Comparison of ENCODE assay signal across 29 cellular contexts in the genomic region with DNA sequence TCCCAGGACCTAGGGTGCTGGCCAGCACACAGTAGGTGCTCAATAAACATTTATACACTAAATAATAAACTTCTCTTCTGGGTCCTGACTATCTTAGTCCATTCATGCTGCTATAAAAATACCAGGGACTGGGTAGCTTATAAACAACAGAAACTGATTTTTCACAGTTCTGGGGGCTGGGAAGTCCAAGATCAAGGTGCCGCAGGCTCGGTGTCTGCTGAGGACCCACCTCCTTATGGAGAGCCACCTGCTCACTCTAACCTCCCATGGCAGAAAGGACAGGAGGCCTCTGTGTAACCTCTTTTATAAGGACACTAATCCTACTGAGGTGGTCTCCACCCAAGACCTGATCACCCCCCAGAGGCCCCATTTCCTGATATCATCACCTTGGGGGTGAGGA.
"Had no signal": no experiment of that assay in that cellular context is flagged by ENCODE, and none has a peak within 500 bp of the region (broad histone marks: within the 10 kb centered on the region; RNA-seq: fewer than 3 reads in every experiment).

No MANE protein-coding gene starts in this region.

- H3K4me1 ChIP-seq: stomach, suprapubic skin, thyroid gland, tibial artery, tibial nerve, transverse colon, upper lobe of right lung, uterus, vagina had no signal

- H3K4me3 ChIP-seq: stomach, suprapubic skin, testis, thoracic aorta, thyroid gland, tibial artery, tibial nerve, transverse colon, upper lobe of left lung, upper lobe of right lung, uterus, vagina had no signal

- H3K9me3 ChIP-seq: suprapubic skin, testis, thyroid gland, transverse colon, upper lobe of right lung, uterus, vagina had no signal

- H3K36me3 ChIP-seq: stomach, suprapubic skin, thoracic aorta, thyroid gland, tibial artery, tibial nerve, transverse colon, upper lobe of left lung, upper lobe of right lung, uterus, vagina had no signal

- H3K27ac ChIP-seq: stomach, suprapubic skin, testis, thoracic aorta, thyroid gland, tibial artery, tibial nerve, transverse colon, upper lobe of left lung, upper lobe of right lung, uterus, vagina had no signal

- DNase-seq: stimulated activated CD4-positive, alpha-beta T cell treated with anti-CD3 and anti-CD28 coated beads, Interleukin-2, amount 100 ng/mL, for 48 hours; stimulated activated CD4-positive, alpha-beta T cell treated with anti-CD3 and anti-CD28 coated beads, Interleukin-4, amount 100 ng/mL, for 1 hour; stimulated activated CD4-positive, alpha-beta T cell treated with anti-CD3 and anti-CD28 coated beads, Interleukin-4, amount 100 ng/mL, for 24 hours; stimulated activated CD4-positive, alpha-beta T cell treated with anti-CD3 and anti-CD28 coated beads, Interleukin-4, amount 100 ng/mL, for 4 hours; stimulated activated CD8-positive, alpha-beta memory T cell treated with anti-CD3 and anti-CD28 coated beads, Interleukin-4, amount 100 ng/mL, for 48 hours; stimulated activated naive B cell treated with anti-CD40 and anti-IgM and Interleukin-4, amounts not matched to agents 10 μg/mL and 1 μg/mL and 100 μg/mL, for 72 hours; stimulated activated naive CD4-positive, alpha-beta T cell; stimulated activated naive CD4-positive, alpha-beta T cell treated with Interleukin-2 at 50 U/mL for 16 hours; stimulated activated naive CD8-positive, alpha-beta T cell treated with anti-CD3 and anti-CD28 coated beads, Interleukin-15, amount 100 ng/mL, for 72 hours; stimulated activated naive CD8-positive, alpha-beta T cell treated with anti-CD3 and anti-CD28 coated beads, Interleukin-15, Interleukin-2, amounts not matched to agents 100 U/mL and 50 U/mL, for 24 hours; stomach; substantia nigra; testis; thyroid gland; transverse colon; trophoblast cell; upper lobe of left lung; upper lobe of right lung; uterus had no signal

- ATAC-seq: stimulated activated effector memory CD8-positive, alpha-beta T cell treated with anti-CD3 and anti-CD28 coated beads, Interleukin-12 subunit alpha, Interleukin-12 subunit beta, amount 100 ng/mL, for 72 hours; stimulated activated memory B cell treated with anti-CD40 and anti-IgM and Interleukin-4, amounts not matched to agents 10 μg/mL and 1 μg/mL and 100 μg/mL, for 72 hours; stimulated activated naive B cell treated with anti-CD40 and anti-IgM and Interleukin-4, amounts not matched to agents 10 μg/mL and 1 μg/mL and 100 μg/mL, for 72 hours; stimulated activated naive CD8-positive, alpha-beta T cell treated with anti-CD3 and anti-CD28 coated beads, Interleukin-15, amount 100 ng/mL, for 72 hours; stimulated activated naive CD8-positive, alpha-beta T cell treated with anti-CD3 and anti-CD28 coated beads, Interleukin-15, Interleukin-2, amounts not matched to agents 100 U/mL and 50 U/mL, for 24 hours; upper lobe of right lung had no signal

- H3K27me3 ChIP-seq: suprapubic skin, testis, thyroid gland, tibial artery, tibial nerve, transverse colon, upper lobe of left lung, upper lobe of right lung, uterus, vagina had no signal

- H3K27ac Mint-ChIP-seq: stimulated activated effector memory CD8-positive, alpha-beta T cell treated with anti-CD3 and anti-CD28 coated beads, Interleukin-12 subunit alpha, Interleukin-12 subunit beta, amount 100 ng/mL, for 72 hours; stimulated activated memory B cell treated with anti-CD40 and anti-IgM and Interleukin-4, amounts not matched to agents 10 μg/mL and 1 μg/mL and 100 μg/mL, for 72 hours; stimulated activated naive B cell treated with anti-CD40 and anti-IgM and Interleukin-4, amounts not matched to agents 10 μg/mL and 1 μg/mL and 100 μg/mL, for 72 hours; stimulated activated naive CD8-positive, alpha-beta T cell treated with anti-CD3 and anti-CD28 coated beads, Interleukin-15, amount 100 ng/mL, for 72 hours; type B pancreatic cell had no signal

- H3K4me3 Mint-ChIP-seq: stimulated activated effector memory CD8-positive, alpha-beta T cell treated with anti-CD3 and anti-CD28 coated beads, Interleukin-12 subunit alpha, Interleukin-12 subunit beta, amount 100 ng/mL, for 72 hours; stimulated activated memory B cell treated with anti-CD40 and anti-IgM and Interleukin-4, amounts not matched to agents 10 μg/mL and 1 μg/mL and 100 μg/mL, for 72 hours; stimulated activated naive B cell treated with anti-CD40 and anti-IgM and Interleukin-4, amounts not matched to agents 10 μg/mL and 1 μg/mL and 100 μg/mL, for 72 hours; stimulated activated naive CD8-positive, alpha-beta T cell treated with anti-CD3 and anti-CD28 coated beads, Interleukin-15, amount 100 ng/mL, for 72 hours; stimulated activated naive CD8-positive, alpha-beta T cell treated with anti-CD3 and anti-CD28 coated beads, Interleukin-15, Interleukin-2, amounts not matched to agents 100 ng/mL and 50 ng/mL, for 24 hours; type B pancreatic cell had no signal

- H3K27me3 Mint-ChIP-seq: stimulated activated naive CD8-positive, alpha-beta T cell treated with anti-CD3 and anti-CD28 coated beads, Interleukin-15, Interleukin-2, amounts not matched to agents 100 ng/mL and 50 ng/mL, for 24 hours had no signal

- H3K36me3 Mint-ChIP-seq: stimulated activated effector memory CD8-positive, alpha-beta T cell treated with anti-CD3 and anti-CD28 coated beads, Interleukin-12 subunit alpha, Interleukin-12 subunit beta, amount 100 ng/mL, for 72 hours; type B pancreatic cell had no signal

- FAIRE-seq: urothelium cell line had no signal
